ENCODE assay signal across 12 cellular contexts in genomic region chr15:85010114-85010471, GRCh38. TPM values are rescaled to one million over a fixed set of nuclear protein-coding genes. Genes with fewer than 3 reads are reported as not detected.
DNase-seq lines count a peak whose midpoint lies in the region; ATAC-seq and TF ChIP-seq lines count a peak whose summit lies in the region.
"Had no signal": no experiment of that assay in that cellular context is flagged by ENCODE, and none has a peak within 500 bp of the region (broad histone marks: within the 10 kb centered on the region; RNA-seq: fewer than 3 reads in every experiment).

No MANE protein-coding gene starts in this region.

- no peaks in the 10 kb centered on the region for H3K27me3 ChIP-seq in ACC112 (ENCODE audit: insufficient read depth, low read length)
- no peaks in the 10 kb centered on the region for H3K27me3 ChIP-seq in psoas muscle (ENCODE audit: insufficient read depth in 3 of 3, low read length in 2 of 3)
- H3K27me3 ChIP-seq: BE2C, thyroid gland had no signal

- intact Hi-C loops in psoas muscle (cut with DNase I) = no loop called here

- no peaks in the 10 kb centered on the region for H3K9me3 Mint-ChIP-seq in activated T-cell treated with anti-CD3 and anti-CD28 coated beads, Interleukin-2, amount 50 U/mL, for 72 hours
- peaks cover 0 to 1% (median 0%) of the 10 kb centered on the region in 9 donors for H3K9me3 Mint-ChIP-seq in naive thymus-derived CD8-positive, alpha-beta T cell

- peak overlapping the region; percentile 8 for H2AFZ ChIP-seq in ACC112 (ENCODE audit: low read length, unreplicated experiment)

- ATAC-seq in psoas muscle = peak; percentile 10 to 48 (median 36)
- ATAC-seq in activated T-cell treated with anti-CD3 and anti-CD28 coated beads, Interleukin-2, amount 50 U/mL, for 72 hours (replicated peaks in 1 of 2) = no peak
- no peak for ATAC-seq in naive thymus-derived CD8-positive, alpha-beta T cell
- ATAC-seq: T-helper 17 cell had no signal

- no peak overlapping the region for H3K27ac Mint-ChIP-seq in activated T-cell treated with anti-CD3 and anti-CD28 coated beads, Interleukin-2, amount 50 U/mL, for 72 hours
- H3K27ac Mint-ChIP-seq in naive thymus-derived CD8-positive, alpha-beta T cell = peak overlapping the region in 3 of 10 donors; percentile 24 to 58 (median 31)
- H3K27ac Mint-ChIP-seq: T-helper 17 cell had no signal

- CTCF ChIA-PET in HEK293T (lab: Yijun Ruan, JAX) = interaction anchor here (0.5 to 1.7 kb wide), 5 partner anchors 9 to 116 kb away, joined by 3 to 7 read pairs (median 3); no protein-coding TSS in a partner anchor

- DNase-seq in HEK293T (ENCODE audit: extremely low spot score) (no peak), caudate nucleus (lab: John Stamatoyannopoulos, UW) (no peak), psoas muscle (no peak), NCI-H2107 treated with DMSO at 0.1 percent for 48 hours (lab: John Stamatoyannopoulos, UW; ENCODE audit: unreplicated experiment) (no peak), SKM-1 (lab: John Stamatoyannopoulos, UW; ENCODE audit: unreplicated experiment) (no peak)
- no peak for DNase-seq in activated T-cell treated with anti-CD3 and anti-CD28 coated beads, Interleukin-2, amount 50 U/mL, for 72 hours
- no peak for DNase-seq in naive thymus-derived CD8-positive, alpha-beta T cell
- DNase-seq: BE2C, NCI-H1694 treated with DMSO at 0.1 percent for 48 hours, T-helper 17 cell, thyroid gland had no signal

- peaks cover 22% of the 10 kb centered on the region for H3K4me1 Mint-ChIP-seq in activated T-cell treated with anti-CD3 and anti-CD28 coated beads, Interleukin-2, amount 50 U/mL, for 72 hours (ENCODE audit: low read depth)
- H3K4me1 Mint-ChIP-seq in naive thymus-derived CD8-positive, alpha-beta T cell = peaks cover 33 to 56% (median 42%) of the 10 kb centered on the region in 4 donors

- POLR2A ChIA-PET in HEK293T (lab: Yijun Ruan, JAX) = interaction anchor here (1.0 to 1.7 kb wide), 3 partner anchors 29 to 98 kb away, joined by 5 to 6 read pairs (median 5); no protein-coding TSS in a partner anchor
- POLR2A ChIA-PET in naive thymus-derived CD8-positive, alpha-beta T cell (lab: Charles Lee) = interaction anchor here (0.5 kb wide), 1 partner anchor 396 kb away, joined by 3 read pairs; no protein-coding TSS in a partner anchor

- H3K4me1 ChIP-seq in ACC112 (ENCODE audit: control insufficient read depth, insufficient read depth, low read length, unreplicated experiment) (peaks cover 22% of the 10 kb centered on the region), psoas muscle (peaks cover 59% of the 10 kb centered on the region)
- H3K4me1 ChIP-seq: BE2C had no signal

- H3K36me3 ChIP-seq in ACC112 (ENCODE audit: insufficient read depth, low read length) (no peaks in the 10 kb centered on the region), psoas muscle (ENCODE audit: insufficient read depth in 1 of 2, low read depth in 1 of 2) (no peaks in the 10 kb centered on the region)
- H3K36me3 ChIP-seq: BE2C, thyroid gland had no signal

- peaks cover 53% of the 10 kb centered on the region for H3K79me2 ChIP-seq in ACC112 (ENCODE audit: control insufficient read depth, insufficient read depth, low read length, unreplicated experiment)

- H3K27ac ChIP-seq in ACC112 (ENCODE audit: low read depth, low read length) (peak overlapping the region; percentile 73), caudate nucleus (ENCODE audit: low read depth, low read length) (peak overlapping the region; percentile 20), psoas muscle (peak overlapping the region; percentile 69)

- H3K4me3 ChIP-seq in ACC112 (ENCODE audit: low read depth, low read length) (no peak overlapping the region), psoas muscle (no peak overlapping the region)
- H3K4me3 ChIP-seq: thyroid gland had no signal

- no peak for TF ChIP-seq CTCF in psoas muscle (IDR thresholded peaks at IDR 0.05)

- H3K4me3 Mint-ChIP-seq in activated T-cell treated with anti-CD3 and anti-CD28 coated beads, Interleukin-2, amount 50 U/mL, for 72 hours = no peak overlapping the region
- no peak overlapping the region for H3K4me3 Mint-ChIP-seq in naive thymus-derived CD8-positive, alpha-beta T cell
- H3K4me3 Mint-ChIP-seq: T-helper 17 cell had no signal

- H3K9me3 ChIP-seq in psoas muscle = no peaks in the 10 kb centered on the region
- H3K9me3 ChIP-seq: BE2C, thyroid gland had no signal

- no peaks in the 10 kb centered on the region for H3K36me3 Mint-ChIP-seq in activated T-cell treated with anti-CD3 and anti-CD28 coated beads, Interleukin-2, amount 50 U/mL, for 72 hours (ENCODE audit: insufficient read depth in 2 of 2)
- peaks cover 0 to 5% (median 0%) of the 10 kb centered on the region in 3 donors for H3K36me3 Mint-ChIP-seq in naive thymus-derived CD8-positive, alpha-beta T cell

- no peaks in the 10 kb centered on the region for H3K27me3 Mint-ChIP-seq in activated T-cell treated with anti-CD3 and anti-CD28 coated beads, Interleukin-2, amount 50 U/mL, for 72 hours (ENCODE audit: low read depth)
- no peaks in the 10 kb centered on the region for H3K27me3 Mint-ChIP-seq in naive thymus-derived CD8-positive, alpha-beta T cell
- H3K27me3 Mint-ChIP-seq: T-helper 17 cell had no signal

TF ChIP-seq in HEK293T, 16 proteins besides CTCF, POLR2A, EP300 and RAD21:
- TF ChIP-seq NFRKB (IDR thresholded peaks at IDR 0.05) (no peak), TARDBP (IDR thresholded peaks at IDR 0.05) (no peak), PKNOX1 (IDR thresholded peaks at IDR 0.05) (peak; percentile 34; the same call in 1 of the 2 replicates), HDGF (IDR thresholded peaks at IDR 0.05; ENCODE audit: borderline replicate concordance) (no peak)

RNA-seq across cellular contexts. Expression of gene PDE8A, which starts 28.4 kb away (rescaled TPM):
- 10 to 100 TPM in 3 of 4 donors, 1 to 10 TPM in 1; 8.5 to 12.1 (median 11.2) TPM for total RNA-seq in psoas muscle
- polyA plus RNA-seq in psoas muscle = 10 to 100 TPM in 2 of 3 donors, 1 to 10 TPM in 1; 6.5 to 10.5 (median 10.1) TPM
- total RNA-seq in activated T-cell treated with anti-CD3 and anti-CD28 coated beads, Interleukin-2, amount 50 U/mL, for 72 hours = 10 to 100 TPM; 31.6 to 37.7 TPM
- 10 to 100 TPM; 24.7 to 32.3 TPM for total RNA-seq in naive thymus-derived CD8-positive, alpha-beta T cell
- polyA plus RNA-seq in naive thymus-derived CD8-positive, alpha-beta T cell = 1 to 10 TPM in 1 of 3 donors, under 1 TPM in 2; 0.90 to 3.0 (median 0.93) TPM

Comparison
In these comparisons a context has a peak if more than half of its experiments do, and no peak if none do; other contexts are left out.
1. H3K27ac ChIP-seq: peak in every context shown above with its lines; median percentile 73 in ACC112; 69 in psoas muscle; 20 in caudate nucleus.
2. ATAC-seq: peak in psoas muscle (4 of 4); none in activated T-cell treated with anti-CD3 and anti-CD28 coated beads, Interleukin-2, amount 50 U/mL, for 72 hours (0 of 2) and naive thymus-derived CD8-positive, alpha-beta T cell (0 of 2).